ENCODE assay signal across 8 cellular contexts in genomic region chr1:169106095-169106920, GRCh38. TPM values are rescaled to one million over a fixed set of nuclear protein-coding genes. Genes with fewer than 3 reads are reported as not detected.
DNase-seq lines count a peak whose midpoint lies in the region; ATAC-seq and TF ChIP-seq lines count a peak whose summit lies in the region.

TSS of gene ATP1B1 (plus strand) at chr1:169106690. CDS start at chr1:169106830, 140 bp downstream.

- DNase-seq in Caco-2: peak; percentile 93 to 98
- peak; percentile 98 for DNase-seq in GM20000 (ENCODE audit: low spot score)
- peak; percentile 92 for DNase-seq in HT-29 (ENCODE audit: low spot score)
- DNase-seq in NOMO-1 (lab: John Stamatoyannopoulos, UW; ENCODE audit: unreplicated experiment in 2 of 2): peak; percentile 63 to 85
- DNase-seq in activated CD8-positive, alpha-beta memory T cell treated with anti-CD3 and anti-CD28 coated beads, Interleukin-2, amount 10 ng/mL, durations not matched to agents 7 days and 5 days: peak; percentile 85
- peak; percentile 95 for DNase-seq in mesenteric fat pad (ENCODE audit: low spot score)
- peak; percentile 68 for DNase-seq in stimulated activated CD8-positive, alpha-beta memory T cell treated with anti-CD3 and anti-CD28 coated beads, Interleukin-15, amount 100 ng/mL, for 24 hours (ENCODE audit: low read depth)

- intact Hi-C loops in Caco-2 (cut with micrococcal nuclease; ENCODE audit: unreplicated experiment): loop anchor here (1.0 to 10.0 kb wide), 3 partner anchors 199 to 472 kb away; no protein-coding TSS in a partner anchor

- H3K27me3 Mint-ChIP-seq in Caco-2 (ENCODE audit: insufficient read depth, unreplicated experiment): no peaks in the 10 kb centered on the region
- peaks cover 14% of the 10 kb centered on the region for H3K27me3 Mint-ChIP-seq in activated CD8-positive, alpha-beta memory T cell treated with anti-CD3 and anti-CD28 coated beads, Interleukin-2, amount 10 ng/mL, durations not matched to agents 7 days and 5 days

- peak; percentile 96 for ATAC-seq in activated CD8-positive, alpha-beta memory T cell treated with anti-CD3 and anti-CD28 coated beads, Interleukin-2, amount 10 ng/mL, durations not matched to agents 7 days and 5 days

- CTCF ChIA-PET in Caco-2 (lab: Charles Lee): interaction anchor here (0.7 to 0.9 kb wide), 4 partner anchors 10 to 503 kb away, joined by 3 to 4 read pairs (median 3); partner anchors contain the start of gene BLZF1
- CTCF ChIA-PET in activated CD8-positive, alpha-beta memory T cell treated with anti-CD3 and anti-CD28 coated beads, Interleukin-2, amount 10 ng/mL, durations not matched to agents 7 days and 5 days (lab: Charles Lee): interaction anchor here (0.6 to 1.4 kb wide), 4 partner anchors 10 to 667 kb away, joined by 3 to 6 read pairs (median 4); no protein-coding TSS in a partner anchor

- BruUV-seq in Caco-2 (replicated peaks; lab: Mats Ljungman, UMichigan): no TSS peak

- H3K27ac Mint-ChIP-seq in Caco-2 (ENCODE audit: unreplicated experiment): peak within 1 kb of the TSS; percentile 97
- peak within 1 kb of the TSS; percentile 39 for H3K27ac Mint-ChIP-seq in activated CD8-positive, alpha-beta memory T cell treated with anti-CD3 and anti-CD28 coated beads, Interleukin-2, amount 10 ng/mL, durations not matched to agents 7 days and 5 days

- H3K4me3 ChIP-seq in Caco-2 (ENCODE audit: low read depth, low read length) (peak within 1 kb of the TSS; percentile 99), endocrine pancreas (ENCODE audit: control insufficient read depth, insufficient read depth, low read length) (peak within 1 kb of the TSS; percentile 94)

- H3K9ac ChIP-seq in endocrine pancreas (ENCODE audit: control insufficient read depth, insufficient read depth, low read length): peak within 1 kb of the TSS; percentile 52

- no peaks in the 10 kb centered on the region for H3K9me3 Mint-ChIP-seq in Caco-2 (ENCODE audit: unreplicated experiment)
- H3K9me3 Mint-ChIP-seq in activated CD8-positive, alpha-beta memory T cell treated with anti-CD3 and anti-CD28 coated beads, Interleukin-2, amount 10 ng/mL, durations not matched to agents 7 days and 5 days (ENCODE audit: low read depth): no peaks in the 10 kb centered on the region

- TF ChIP-seq CTCF in Caco-2 (IDR thresholded peaks at IDR 0.05; ENCODE audit: insufficient read depth in 1 of 2, low read depth in 1 of 2, low read length in 1 of 2, severe bottlenecking in 1 of 2, unreplicated experiment in 1 of 2) (peak in 1 of 2 experiments; percentile 19), GM20000 (IDR thresholded peaks at IDR 0.05; ENCODE audit: extremely low read depth, missing control alignments) (peak; percentile 4)

- H3K9me3 ChIP-seq in Caco-2 (no peaks in the 10 kb centered on the region), endocrine pancreas (ENCODE audit: control insufficient read depth, low read length) (no peaks in the 10 kb centered on the region)

- H3K27me3 ChIP-seq in Caco-2 (replicated peaks; ENCODE audit: control insufficient read depth, insufficient read depth, low read length) (no peaks in the 10 kb centered on the region), endocrine pancreas (ENCODE audit: control insufficient read depth, insufficient read depth, low read length) (no peaks in the 10 kb centered on the region)

- POLR2A ChIA-PET in Caco-2 (lab: Charles Lee): interaction anchor here (0.6 kb wide), 1 partner anchor 102 kb away, joined by 4 read pairs; no protein-coding TSS in a partner anchor

- peaks cover 55% of the 10 kb centered on the region for H3K36me3 Mint-ChIP-seq in Caco-2 (ENCODE audit: insufficient read depth, unreplicated experiment)
- no peaks in the 10 kb centered on the region for H3K36me3 Mint-ChIP-seq in activated CD8-positive, alpha-beta memory T cell treated with anti-CD3 and anti-CD28 coated beads, Interleukin-2, amount 10 ng/mL, durations not matched to agents 7 days and 5 days

- peaks cover 56% of the 10 kb centered on the region for H3K4me1 ChIP-seq in Caco-2
- H3K4me1 ChIP-seq in endocrine pancreas (ENCODE audit: control insufficient read depth, insufficient read depth, low read length): peaks cover 7% of the 10 kb centered on the region

- H3K4me1 Mint-ChIP-seq in Caco-2 (ENCODE audit: low read depth, unreplicated experiment): peaks cover 24% of the 10 kb centered on the region
- H3K4me1 Mint-ChIP-seq in activated CD8-positive, alpha-beta memory T cell treated with anti-CD3 and anti-CD28 coated beads, Interleukin-2, amount 10 ng/mL, durations not matched to agents 7 days and 5 days: peaks cover 25% of the 10 kb centered on the region

- peak within 1 kb of the TSS; percentile 99 for H3K4me3 Mint-ChIP-seq in Caco-2 (ENCODE audit: unreplicated experiment)
- peak within 1 kb of the TSS; percentile 73 for H3K4me3 Mint-ChIP-seq in activated CD8-positive, alpha-beta memory T cell treated with anti-CD3 and anti-CD28 coated beads, Interleukin-2, amount 10 ng/mL, durations not matched to agents 7 days and 5 days

- H3K36me3 ChIP-seq in Caco-2 (ENCODE audit: control insufficient read depth, insufficient read depth, low read length) (no peaks in the 10 kb centered on the region), endocrine pancreas (ENCODE audit: control insufficient read depth, insufficient read depth, low read length) (no peaks in the 10 kb centered on the region)

RNA-seq across cellular contexts. Expression of gene ATP1B1, which starts in this region (rescaled TPM):
- total RNA-seq in Caco-2 (2022) (320 and 326 TPM in 2 replicates), mesenteric fat pad (13.4 TPM)
- 83.5 and 86.4 TPM in 2 replicates for total RNA-seq in HT-29 (2014; rRNA removed; shearing (Covaris generic))
- total RNA-seq in activated CD8-positive, alpha-beta memory T cell treated with anti-CD3 and anti-CD28 coated beads, Interleukin-2, amount 10 ng/mL, durations not matched to agents 7 days and 5 days: 1 to 10 TPM; 4.0 to 5.4 TPM

Comparison
In these comparisons a context has a peak if more than half of its experiments do, and no peak if none do; other contexts are left out.
1. Peak in every context shown above with its lines: DNase-seq, ATAC-seq and H3K4me3 ChIP-seq.